Comparison of ENCODE assay signal across 8 cellular contexts in the genomic region with DNA sequence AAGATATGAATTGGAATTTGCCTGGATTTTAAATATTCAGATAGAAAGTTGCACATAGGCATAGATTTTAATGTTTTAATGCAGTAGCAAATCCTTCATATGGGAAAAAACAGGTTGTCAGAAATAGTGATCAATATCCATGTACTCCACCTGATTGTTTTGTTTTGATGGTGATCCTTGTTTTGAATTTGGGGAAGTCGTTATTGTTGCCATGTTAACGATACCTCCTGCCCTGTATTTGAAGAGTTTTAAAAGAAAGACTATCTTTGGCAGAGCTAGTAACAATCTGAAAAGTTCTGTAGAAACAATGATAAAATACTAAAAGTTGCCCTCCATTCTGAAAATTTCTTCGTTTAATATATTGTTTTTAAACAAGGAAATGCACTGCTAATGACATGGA. TPM values are rescaled to one million over a fixed set of nuclear protein-coding genes. Genes with fewer than 3 reads are reported as not detected.
DNase-seq lines count a peak whose midpoint lies in the region; ATAC-seq and TF ChIP-seq lines count a peak whose summit lies in the region.

No MANE protein-coding gene starts in this region.

- H3K4me3 ChIP-seq in GM06990 (replicated peaks; ENCODE audit: low read depth, low read length) (peak overlapping the region; percentile 96), endocrine pancreas (ENCODE audit: control insufficient read depth, insufficient read depth, low read length) (peak overlapping the region; percentile 98), parathyroid adenoma (ENCODE audit: low read depth, low read length) (peak overlapping the region; percentile 98)

- no peak overlapping the region for H3K27ac ChIP-seq in parathyroid adenoma

- H3K9ac ChIP-seq in endocrine pancreas (ENCODE audit: control insufficient read depth, insufficient read depth, low read length): peak overlapping the region; percentile 88
- no peak overlapping the region for H3K9ac ChIP-seq in parathyroid adenoma

- peaks cover 16% of the 10 kb centered on the region for H3K4me1 ChIP-seq in endocrine pancreas (ENCODE audit: control insufficient read depth, insufficient read depth, low read length)
- H3K4me1 ChIP-seq in parathyroid adenoma: peaks cover 6% of the 10 kb centered on the region

- peaks cover 6% of the 10 kb centered on the region for H3K79me2 ChIP-seq in parathyroid adenoma

- no peak for DNase-seq in GM06990 (ENCODE audit: extremely low read depth, insufficient read length)
- DNase-seq in OCI-M1 (lab: John Stamatoyannopoulos, UW): peak; percentile 51
- DNase-seq in GM13977 (ENCODE audit: low spot score): no peak
- DNase-seq in A172 (ENCODE audit: low spot score): no peak
- no peak for DNase-seq in HuH-7 (ENCODE audit: low spot score)

- no peaks in the 10 kb centered on the region for H3K9me3 ChIP-seq in endocrine pancreas (ENCODE audit: control insufficient read depth, low read length)
- no peaks in the 10 kb centered on the region for H3K9me3 ChIP-seq in parathyroid adenoma (ENCODE audit: control insufficient read depth, low read length)

- ATAC-seq in HG02840 (IDR thresholded peaks at IDR 0.05; ENCODE audit: low FRiP score, unreplicated experiment): no peak

- H3K4me2 ChIP-seq in parathyroid adenoma (ENCODE audit: low read length): peak overlapping the region; percentile 66

- in situ Hi-C loops in GM13977 (cut with MboI; ENCODE audit: low pct_unique_long_range_greater_than_20kb, low sequenced_read_pairs, unreplicated experiment): no loop called here

- no peaks in the 10 kb centered on the region for H3K27me3 ChIP-seq in GM06990 (replicated peaks; ENCODE audit: control insufficient read depth, insufficient read depth, low read length)
- H3K27me3 ChIP-seq in endocrine pancreas (ENCODE audit: control insufficient read depth, insufficient read depth, low read length): no peaks in the 10 kb centered on the region
- no peaks in the 10 kb centered on the region for H3K27me3 ChIP-seq in parathyroid adenoma (ENCODE audit: control insufficient read depth, insufficient read depth, low read length)

- no peak overlapping the region for H2AFZ ChIP-seq in parathyroid adenoma

- TF ChIP-seq CTCF in GM06990 (IDR thresholded peaks at IDR 0.05; ENCODE audit: insufficient read depth, low read length, poor library complexity, severe bottlenecking): no peak
- no peak for TF ChIP-seq CTCF in parathyroid adenoma (IDR thresholded peaks at IDR 0.05)
- no peak for TF ChIP-seq CTCF in GM13977 (IDR thresholded peaks at IDR 0.05; ENCODE audit: extremely low read depth, insufficient read depth, missing control alignments)

- H3K36me3 ChIP-seq in GM06990 (ENCODE audit: control insufficient read depth, insufficient read depth, low read length) (no peaks in the 10 kb centered on the region), endocrine pancreas (ENCODE audit: control insufficient read depth, insufficient read depth, low read length) (no peaks in the 10 kb centered on the region), parathyroid adenoma (ENCODE audit: control insufficient read depth, insufficient read depth, low read length) (no peaks in the 10 kb centered on the region)

RNA-seq across cellular contexts. Expression of a gene that starts 1.1 kb away (rescaled TPM):
- total RNA-seq in A172 (2014; rRNA removed; shearing (Covaris generic)): 30.3 and 46.0 TPM in 2 replicates
